ENCODE assay signal across 1 cellular context in the genomic region with DNA sequence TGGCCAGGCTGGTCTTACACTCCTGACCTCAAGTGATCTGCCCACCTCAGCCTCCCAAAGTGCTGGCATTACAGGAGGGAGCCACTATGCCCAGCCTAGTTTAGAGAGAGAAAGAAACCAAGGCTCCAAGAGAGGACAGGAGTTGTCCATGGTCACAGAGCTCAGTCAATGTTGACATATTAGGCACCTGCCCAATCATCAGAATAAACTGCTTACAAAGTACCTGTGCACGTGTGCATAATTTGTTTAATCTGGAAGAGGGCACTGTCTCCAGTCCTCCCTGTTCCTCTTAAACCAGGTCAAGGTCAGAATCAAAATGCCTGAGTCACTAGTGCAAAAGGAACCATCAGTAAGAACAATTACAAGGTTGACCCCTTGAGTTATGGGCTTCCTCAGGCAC.
TF ChIP-seq lines count a peak whose summit lies in the region.

No MANE protein-coding gene starts in this region.

TF ChIP-seq in GM23338, 12 proteins besides CTCF, POLR2A, EP300 and RAD21 (continued from another document):
- TF ChIP-seq, protein P1, sequence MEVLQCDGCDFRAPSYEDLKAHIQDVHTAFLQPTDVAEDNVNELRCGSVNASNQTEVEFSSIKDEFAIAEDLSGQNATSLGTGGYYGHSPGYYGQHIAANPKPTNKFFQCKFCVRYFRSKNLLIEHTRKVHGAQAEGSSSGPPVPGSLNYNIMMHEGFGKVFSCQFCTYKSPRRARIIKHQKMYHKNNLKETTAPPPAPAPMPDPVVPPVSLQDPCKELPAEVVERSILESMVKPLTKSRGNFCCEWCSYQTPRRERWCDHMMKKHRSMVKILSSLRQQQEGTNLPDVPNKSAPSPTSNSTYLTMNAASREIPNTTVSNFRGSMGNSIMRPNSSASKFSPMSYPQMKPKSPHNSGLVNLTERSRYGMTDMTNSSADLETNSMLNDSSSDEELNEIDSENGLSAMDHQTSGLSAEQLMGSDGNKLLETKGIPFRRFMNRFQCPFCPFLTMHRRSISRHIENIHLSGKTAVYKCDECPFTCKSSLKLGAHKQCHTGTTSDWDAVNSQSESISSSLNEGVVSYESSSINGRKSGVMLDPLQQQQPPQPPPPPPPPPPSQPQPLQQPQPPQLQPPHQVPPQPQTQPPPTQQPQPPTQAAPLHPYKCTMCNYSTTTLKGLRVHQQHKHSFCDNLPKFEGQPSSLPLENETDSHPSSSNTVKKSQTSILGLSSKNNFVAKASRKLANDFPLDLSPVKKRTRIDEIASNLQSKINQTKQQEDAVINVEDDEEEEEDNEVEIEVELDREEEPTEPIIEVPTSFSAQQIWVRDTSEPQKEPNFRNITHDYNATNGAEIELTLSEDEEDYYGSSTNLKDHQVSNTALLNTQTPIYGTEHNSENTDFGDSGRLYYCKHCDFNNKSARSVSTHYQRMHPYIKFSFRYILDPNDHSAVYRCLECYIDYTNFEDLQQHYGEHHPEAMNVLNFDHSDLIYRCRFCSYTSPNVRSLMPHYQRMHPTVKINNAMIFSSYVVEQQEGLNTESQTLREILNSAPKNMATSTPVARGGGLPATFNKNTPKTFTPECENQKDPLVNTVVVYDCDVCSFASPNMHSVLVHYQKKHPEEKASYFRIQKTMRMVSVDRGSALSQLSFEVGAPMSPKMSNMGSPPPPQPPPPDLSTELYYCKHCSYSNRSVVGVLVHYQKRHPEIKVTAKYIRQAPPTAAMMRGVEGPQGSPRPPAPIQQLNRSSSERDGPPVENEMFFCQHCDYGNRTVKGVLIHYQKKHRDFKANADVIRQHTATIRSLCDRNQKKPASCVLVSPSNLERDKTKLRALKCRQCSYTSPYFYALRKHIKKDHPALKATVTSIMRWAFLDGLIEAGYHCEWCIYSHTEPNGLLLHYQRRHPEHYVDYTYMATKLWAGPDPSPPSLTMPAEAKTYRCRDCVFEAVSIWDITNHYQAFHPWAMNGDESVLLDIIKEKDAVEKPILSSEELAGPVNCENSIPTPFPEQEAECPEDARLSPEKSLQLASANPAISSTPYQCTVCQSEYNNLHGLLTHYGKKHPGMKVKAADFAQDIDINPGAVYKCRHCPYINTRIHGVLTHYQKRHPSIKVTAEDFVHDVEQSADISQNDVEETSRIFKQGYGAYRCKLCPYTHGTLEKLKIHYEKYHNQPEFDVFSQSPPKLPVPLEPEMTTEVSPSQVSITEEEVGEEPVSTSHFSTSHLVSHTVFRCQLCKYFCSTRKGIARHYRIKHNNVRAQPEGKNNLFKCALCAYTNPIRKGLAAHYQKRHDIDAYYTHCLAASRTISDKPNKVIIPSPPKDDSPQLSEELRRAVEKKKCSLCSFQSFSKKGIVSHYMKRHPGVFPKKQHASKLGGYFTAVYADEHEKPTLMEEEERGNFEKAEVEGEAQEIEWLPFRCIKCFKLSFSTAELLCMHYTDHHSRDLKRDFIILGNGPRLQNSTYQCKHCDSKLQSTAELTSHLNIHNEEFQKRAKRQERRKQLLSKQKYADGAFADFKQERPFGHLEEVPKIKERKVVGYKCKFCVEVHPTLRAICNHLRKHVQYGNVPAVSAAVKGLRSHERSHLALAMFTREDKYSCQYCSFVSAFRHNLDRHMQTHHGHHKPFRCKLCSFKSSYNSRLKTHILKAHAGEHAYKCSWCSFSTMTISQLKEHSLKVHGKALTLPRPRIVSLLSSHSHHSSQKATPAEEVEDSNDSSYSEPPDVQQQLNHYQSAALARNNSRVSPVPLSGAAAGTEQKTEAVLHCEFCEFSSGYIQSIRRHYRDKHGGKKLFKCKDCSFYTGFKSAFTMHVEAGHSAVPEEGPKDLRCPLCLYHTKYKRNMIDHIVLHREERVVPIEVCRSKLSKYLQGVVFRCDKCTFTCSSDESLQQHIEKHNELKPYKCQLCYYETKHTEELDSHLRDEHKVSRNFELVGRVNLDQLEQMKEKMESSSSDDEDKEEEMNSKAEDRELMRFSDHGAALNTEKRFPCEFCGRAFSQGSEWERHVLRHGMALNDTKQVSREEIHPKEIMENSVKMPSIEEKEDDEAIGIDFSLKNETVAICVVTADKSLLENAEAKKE (CRISPR knock-in tag; IDR thresholded peaks at IDR 0.05): no peak
- TF ChIP-seq CREB1 (CRISPR knock-in tag; IDR thresholded peaks at IDR 0.05; ENCODE audit: low read depth) (no peak), ZNF331 (CRISPR knock-in tag; IDR thresholded peaks at IDR 0.05; ENCODE audit: low read depth) (no peak), JUNB (IDR thresholded peaks at IDR 0.05; ENCODE audit: unreplicated experiment) (no peak), POLR2AphosphoS5 (IDR thresholded peaks at IDR 0.05; ENCODE audit: low read depth) (no peak)
- TF ChIP-seq, protein P2, sequence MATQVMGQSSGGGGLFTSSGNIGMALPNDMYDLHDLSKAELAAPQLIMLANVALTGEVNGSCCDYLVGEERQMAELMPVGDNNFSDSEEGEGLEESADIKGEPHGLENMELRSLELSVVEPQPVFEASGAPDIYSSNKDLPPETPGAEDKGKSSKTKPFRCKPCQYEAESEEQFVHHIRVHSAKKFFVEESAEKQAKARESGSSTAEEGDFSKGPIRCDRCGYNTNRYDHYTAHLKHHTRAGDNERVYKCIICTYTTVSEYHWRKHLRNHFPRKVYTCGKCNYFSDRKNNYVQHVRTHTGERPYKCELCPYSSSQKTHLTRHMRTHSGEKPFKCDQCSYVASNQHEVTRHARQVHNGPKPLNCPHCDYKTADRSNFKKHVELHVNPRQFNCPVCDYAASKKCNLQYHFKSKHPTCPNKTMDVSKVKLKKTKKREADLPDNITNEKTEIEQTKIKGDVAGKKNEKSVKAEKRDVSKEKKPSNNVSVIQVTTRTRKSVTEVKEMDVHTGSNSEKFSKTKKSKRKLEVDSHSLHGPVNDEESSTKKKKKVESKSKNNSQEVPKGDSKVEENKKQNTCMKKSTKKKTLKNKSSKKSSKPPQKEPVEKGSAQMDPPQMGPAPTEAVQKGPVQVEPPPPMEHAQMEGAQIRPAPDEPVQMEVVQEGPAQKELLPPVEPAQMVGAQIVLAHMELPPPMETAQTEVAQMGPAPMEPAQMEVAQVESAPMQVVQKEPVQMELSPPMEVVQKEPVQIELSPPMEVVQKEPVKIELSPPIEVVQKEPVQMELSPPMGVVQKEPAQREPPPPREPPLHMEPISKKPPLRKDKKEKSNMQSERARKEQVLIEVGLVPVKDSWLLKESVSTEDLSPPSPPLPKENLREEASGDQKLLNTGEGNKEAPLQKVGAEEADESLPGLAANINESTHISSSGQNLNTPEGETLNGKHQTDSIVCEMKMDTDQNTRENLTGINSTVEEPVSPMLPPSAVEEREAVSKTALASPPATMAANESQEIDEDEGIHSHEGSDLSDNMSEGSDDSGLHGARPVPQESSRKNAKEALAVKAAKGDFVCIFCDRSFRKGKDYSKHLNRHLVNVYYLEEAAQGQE (IDR thresholded peaks at IDR 0.05; ENCODE audit: unreplicated experiment): no peak
